26 cellular contexts compared by ENCODE assay signal in genomic region chr7:66377045-66377444, GRCh38.
"Had no signal": no experiment of that assay in that cellular context is flagged by ENCODE, and none has a peak within 500 bp of the region (broad histone marks: within the 10 kb centered on the region; RNA-seq: fewer than 3 reads in every experiment).

No MANE protein-coding gene starts in this region.

- H3K4me1 ChIP-seq: neural progenitor cell, pancreas, right lobe of liver, suprapubic skin, thyroid gland had no signal

- FAIRE-seq: endometrium, frontal cortex, keratinocyte, pancreas, small intestine had no signal

- H3K36me3 ChIP-seq: neural progenitor cell, right lobe of liver had no signal

- DNase-seq: effector memory CD8-positive, alpha-beta T cell; erythroblast; hypothalamus; naive B cell; nucleus accumbens; retina; right lobe of liver; small intestine; stimulated activated CD4-positive, alpha-beta T cell treated with anti-CD3 and anti-CD28 coated beads, Interleukin-15, amount 100 ng/mL, for 24 hours; stimulated activated CD4-positive, alpha-beta T cell treated with anti-CD3 and anti-CD28 coated beads, Interleukin-2, amount 100 ng/mL, for 48 hours; stimulated activated naive CD4-positive, alpha-beta T cell; stimulated activated naive CD8-positive, alpha-beta T cell treated with anti-CD3 and anti-CD28 coated beads, Interleukin-15, amount 100 ng/mL, for 72 hours; thyroid gland; trophoblast cell had no signal

- ATAC-seq: effector memory CD8-positive, alpha-beta T cell; left lobe of liver; pancreas; stimulated activated naive CD8-positive, alpha-beta T cell treated with anti-CD3 and anti-CD28 coated beads, Interleukin-15, amount 100 ng/mL, for 72 hours had no signal

- H3K4me3 Mint-ChIP-seq: central memory CD8-positive, alpha-beta T cell; effector memory CD8-positive, alpha-beta T cell; memory B cell; nephron; neural progenitor cell; stimulated activated naive CD8-positive, alpha-beta T cell treated with anti-CD3 and anti-CD28 coated beads, Interleukin-15, amount 100 ng/mL, for 72 hours had no signal

- H3K27ac ChIP-seq: coronary artery, neural progenitor cell, pancreas, right lobe of liver, suprapubic skin, thyroid gland had no signal

- H3K9me3 Mint-ChIP-seq: central memory CD8-positive, alpha-beta T cell; effector memory CD8-positive, alpha-beta T cell; neural progenitor cell had no signal

- H3K27me3 ChIP-seq: neural progenitor cell, pancreas, right lobe of liver, suprapubic skin, thyroid gland had no signal

- H3K27ac Mint-ChIP-seq: memory B cell; naive B cell; nephron; stimulated activated naive CD8-positive, alpha-beta T cell treated with anti-CD3 and anti-CD28 coated beads, Interleukin-15, amount 100 ng/mL, for 72 hours had no signal

- H3K27me3 Mint-ChIP-seq: central memory CD8-positive, alpha-beta T cell; effector memory CD8-positive, alpha-beta T cell; memory B cell; naive B cell; stimulated activated naive CD8-positive, alpha-beta T cell treated with anti-CD3 and anti-CD28 coated beads, Interleukin-15, amount 100 ng/mL, for 72 hours had no signal

- H3K9me3 ChIP-seq: pancreas, right lobe of liver, suprapubic skin, thyroid gland had no signal

- H3K4me3 ChIP-seq: coronary artery, lung, neural progenitor cell, pancreas, right lobe of liver, suprapubic skin, thyroid gland had no signal

- H3K9ac ChIP-seq: neural progenitor cell had no signal

- H3K4me1 Mint-ChIP-seq: central memory CD8-positive, alpha-beta T cell; neural progenitor cell had no signal
